In the genomic region with DNA sequence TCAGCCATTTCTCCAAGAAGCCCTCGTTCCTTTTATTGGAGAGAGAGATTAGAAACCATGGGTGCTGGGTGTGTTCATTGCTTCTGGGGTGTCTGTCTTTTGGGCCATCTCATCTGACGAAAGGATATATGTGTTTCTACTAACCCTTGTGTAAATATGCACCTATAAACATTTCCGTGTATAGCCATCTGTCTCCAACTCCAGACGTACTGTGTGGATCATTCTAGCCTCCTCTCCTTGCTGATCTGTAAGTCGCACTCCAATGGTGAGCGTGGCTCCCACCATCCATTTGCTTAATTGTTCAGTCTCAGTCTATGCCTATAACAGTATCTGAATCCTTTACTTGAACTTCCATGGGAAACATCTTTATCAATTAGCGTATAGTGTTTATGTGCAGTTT, we compare ENCODE assay signal across 13 cellular contexts. TPM values are rescaled to one million over a fixed set of nuclear protein-coding genes. Genes with fewer than 3 reads are reported as not detected.
DNase-seq lines count a peak whose midpoint lies in the region; ATAC-seq, FAIRE-seq and TF ChIP-seq lines count a peak whose summit lies in the region.
"Had no signal": no experiment of that assay in that cellular context is flagged by ENCODE, and none has a peak within 500 bp of the region (broad histone marks: within the 10 kb centered on the region; RNA-seq: fewer than 3 reads in every experiment).

No MANE protein-coding gene starts in this region.

- H3F3A ChIP-seq in Loucy (ENCODE audit: low read depth), result 0 out of 2 replicates have a peak, but pooled peaks cover 4% of the 10 kb centered on the region

- H4K20me1 ChIP-seq in Loucy (ENCODE audit: insufficient read depth, low read length, poor library complexity, severe bottlenecking) (peaks cover 9% of the 10 kb centered on the region), astrocyte (ENCODE audit: insufficient read depth, low read length) (peaks cover 19% of the 10 kb centered on the region)

- peaks cover 20% of the 10 kb centered on the region for H3K36me3 Mint-ChIP-seq in activated CD8-positive, alpha-beta memory T cell treated with anti-CD3 and anti-CD28 coated beads, Interleukin-2, amount 10 ng/mL, durations not matched to agents 7 days and 5 days
- H3K36me3 Mint-ChIP-seq in astrocyte (ENCODE audit: low read depth, unreplicated experiment) (peaks cover 4% of the 10 kb centered on the region), progenitor cell of endocrine pancreas (ENCODE audit: insufficient read depth) (peaks cover 11% of the 10 kb centered on the region)

- H2AFZ ChIP-seq in Loucy (ENCODE audit: low read length), result no peak overlapping the region
- H2AFZ ChIP-seq in astrocyte (ENCODE audit: low read depth, low read length), result no peak overlapping the region

- H3K9me3 Mint-ChIP-seq in activated CD8-positive, alpha-beta memory T cell treated with anti-CD3 and anti-CD28 coated beads, Interleukin-2, amount 10 ng/mL, durations not matched to agents 7 days and 5 days (ENCODE audit: low read depth), result peaks cover 2% of the 10 kb centered on the region
- no peaks in the 10 kb centered on the region for H3K9me3 Mint-ChIP-seq in astrocyte (ENCODE audit: unreplicated experiment)
- H3K9me3 Mint-ChIP-seq in progenitor cell of endocrine pancreas (ENCODE audit: low read depth), result no peaks in the 10 kb centered on the region

- H3K4me1 Mint-ChIP-seq in activated CD8-positive, alpha-beta memory T cell treated with anti-CD3 and anti-CD28 coated beads, Interleukin-2, amount 10 ng/mL, durations not matched to agents 7 days and 5 days, result peaks cover 29% of the 10 kb centered on the region
- H3K4me1 Mint-ChIP-seq in astrocyte (ENCODE audit: low read depth, unreplicated experiment) (peaks cover 11% of the 10 kb centered on the region), progenitor cell of endocrine pancreas (ENCODE audit: low read depth) (peaks cover 24% of the 10 kb centered on the region)

- peaks cover 30% of the 10 kb centered on the region for H3K79me2 ChIP-seq in Loucy (ENCODE audit: insufficient read depth, low read length)
- peaks cover 30% of the 10 kb centered on the region for H3K79me2 ChIP-seq in astrocyte (ENCODE audit: insufficient read depth, low read length)

- peak overlapping the region; percentile 14 for H3K4me3 Mint-ChIP-seq in activated CD8-positive, alpha-beta memory T cell treated with anti-CD3 and anti-CD28 coated beads, Interleukin-2, amount 10 ng/mL, durations not matched to agents 7 days and 5 days
- H3K4me3 Mint-ChIP-seq in astrocyte (ENCODE audit: unreplicated experiment) (peak overlapping the region; percentile 94), progenitor cell of endocrine pancreas (ENCODE audit: low read depth) (peak overlapping the region; percentile 86)

- CTCF ChIA-PET in activated CD8-positive, alpha-beta memory T cell treated with anti-CD3 and anti-CD28 coated beads, Interleukin-2, amount 10 ng/mL, durations not matched to agents 7 days and 5 days (lab: Charles Lee), result no interaction called here

- H3K27ac ChIP-seq in astrocyte (ENCODE audit: low read depth, low read length), result no peak overlapping the region
- H3K27ac ChIP-seq: thoracic aorta had no signal

- H3K4me3 ChIP-seq in Loucy (ENCODE audit: low read length, poor library complexity, severe bottlenecking), result peak overlapping the region; percentile 94
- no peak overlapping the region for H3K4me3 ChIP-seq in astrocyte (ENCODE audit: insufficient read depth, low read depth, low read length)

- H3K4me1 ChIP-seq in Loucy (ENCODE audit: insufficient read depth, low read length, poor library complexity, severe bottlenecking) (peaks cover 32% of the 10 kb centered on the region), astrocyte (ENCODE audit: insufficient read depth, low read length) (peaks cover 17% of the 10 kb centered on the region)

- FAIRE-seq in astrocyte (lab: Jason Lieb, UNC), result no peak

- H3K27me3 ChIP-seq in Loucy (ENCODE audit: insufficient read depth, low read length, poor library complexity, severe bottlenecking) (no peaks in the 10 kb centered on the region), astrocyte (ENCODE audit: insufficient read depth, low read length) (no peaks in the 10 kb centered on the region)

- H3K9ac ChIP-seq in Loucy (ENCODE audit: low read depth, low read length, poor library complexity, severe bottlenecking), result peak overlapping the region; percentile 94
- peak overlapping the region; percentile 80 for H3K9ac ChIP-seq in astrocyte (ENCODE audit: low read length)

- no peak for ATAC-seq in activated CD8-positive, alpha-beta memory T cell treated with anti-CD3 and anti-CD28 coated beads, Interleukin-2, amount 10 ng/mL, durations not matched to agents 7 days and 5 days
- ATAC-seq in HG02973 (IDR thresholded peaks at IDR 0.05; ENCODE audit: unreplicated experiment), result no peak

- H3K27ac Mint-ChIP-seq in activated CD8-positive, alpha-beta memory T cell treated with anti-CD3 and anti-CD28 coated beads, Interleukin-2, amount 10 ng/mL, durations not matched to agents 7 days and 5 days, result no peak overlapping the region
- no peak overlapping the region for H3K27ac Mint-ChIP-seq in astrocyte (ENCODE audit: unreplicated experiment)
- no peak overlapping the region for H3K27ac Mint-ChIP-seq in progenitor cell of endocrine pancreas

- H3K9me2 ChIP-seq in Loucy (replicated peaks; ENCODE audit: low read depth, low read length), result no peaks in the 10 kb centered on the region

- H3K36me3 ChIP-seq in Loucy (ENCODE audit: insufficient read depth, low read length) (peaks cover 5% of the 10 kb centered on the region; the same call in 1 of the 2 replicates), astrocyte (ENCODE audit: insufficient read depth, low read length) (peaks cover 5% of the 10 kb centered on the region)

- TF ChIP-seq CTCF in Loucy (conservative IDR thresholded peaks at IDR 0.05; ENCODE audit: low read length) (no peak), astrocyte (IDR thresholded peaks at IDR 0.05; ENCODE audit: insufficient read depth, low read depth, low read length) (no peak), progenitor cell of endocrine pancreas (IDR thresholded peaks at IDR 0.05; ENCODE audit: unreplicated experiment) (no peak)

- H3K9me3 ChIP-seq in Loucy (ENCODE audit: insufficient read depth, low read depth, low read length) (no peaks in the 10 kb centered on the region), astrocyte (ENCODE audit: insufficient read depth, low read depth, low read length) (no peaks in the 10 kb centered on the region)
- H3K9me3 ChIP-seq: thoracic aorta had no signal

- no peaks in the 10 kb centered on the region for H3K27me3 Mint-ChIP-seq in activated CD8-positive, alpha-beta memory T cell treated with anti-CD3 and anti-CD28 coated beads, Interleukin-2, amount 10 ng/mL, durations not matched to agents 7 days and 5 days
- H3K27me3 Mint-ChIP-seq in astrocyte (ENCODE audit: low read depth, unreplicated experiment) (no peaks in the 10 kb centered on the region), progenitor cell of endocrine pancreas (no peaks in the 10 kb centered on the region)

- H3K4me2 ChIP-seq in Loucy (ENCODE audit: low read depth, low read length, poor library complexity, severe bottlenecking), result peak overlapping the region; percentile 94
- H3K4me2 ChIP-seq in astrocyte (ENCODE audit: low read length), result peak overlapping the region; percentile 87

- no peak for DNase-seq in activated CD8-positive, alpha-beta memory T cell treated with anti-CD3 and anti-CD28 coated beads, Interleukin-2, amount 10 ng/mL, durations not matched to agents 7 days and 5 days
- no peak for DNase-seq in activated CD8-positive, alpha-beta memory T cell treated with anti-CD3 and anti-CD28 coated beads, Interleukin-2, amount 50 U/mL, for 4 hours
- DNase-seq in astrocyte (ENCODE audit: low read depth) (no peak), progenitor cell of endocrine pancreas (ENCODE audit: low spot score, unreplicated experiment) (no peak), T1000 (lab: John Stamatoyannopoulos, UW) (no peak), glomerular visceral epithelial cell (ENCODE audit: extremely low spot score) (no peak)
- DNase-seq: activated CD4-positive, CD25-positive, alpha-beta regulatory T cell treated with anti-CD3 and anti-CD28 coated beads, Interleukin-2, amount 50 U/mL, for 72 hours; NCI-H187; nucleus accumbens; Right ventricle myocardium superior had no signal

RNA-seq across cellular contexts. Expression of a gene that starts 1.8 kb away (rescaled TPM):
- total RNA-seq in activated CD8-positive, alpha-beta memory T cell treated with anti-CD3 and anti-CD28 coated beads, Interleukin-2, amount 10 ng/mL, durations not matched to agents 7 days and 5 days, result 10 to 100 TPM; 24.2 to 28.6 TPM
- total RNA-seq in astrocyte (24.1 and 24.4 TPM in 2 replicates), progenitor cell of endocrine pancreas (34.2 and 34.3 TPM in 2 replicates)

RNA-seq across cellular contexts. Expression of a gene that starts 47.6 kb away (rescaled TPM):
- 100 to 1,000 TPM; 140 to 151 TPM for total RNA-seq in activated CD8-positive, alpha-beta memory T cell treated with anti-CD3 and anti-CD28 coated beads, Interleukin-2, amount 10 ng/mL, durations not matched to agents 7 days and 5 days
- 126 and 135 TPM in 2 replicates for total RNA-seq in astrocyte
- total RNA-seq in progenitor cell of endocrine pancreas, result 103 and 104 TPM in 2 replicates

Comparison
In these comparisons a context has a peak if more than half of its experiments do, and no peak if none do; other contexts are left out.
1. H3K4me3 Mint-ChIP-seq: peak in every context shown above with its lines; median percentile 94 in astrocyte; 86 in progenitor cell of endocrine pancreas; 14 in activated CD8-positive, alpha-beta memory T cell treated with anti-CD3 and anti-CD28 coated beads, Interleukin-2, amount 10 ng/mL, durations not matched to agents 7 days and 5 days.